ENCODE assay signal across 11 cellular contexts in genomic region chr14:61533513-61534255, GRCh38.
DNase-seq lines count a peak whose midpoint lies in the region; ATAC-seq and TF ChIP-seq lines count a peak whose summit lies in the region.
"Had no signal": no experiment of that assay in that cellular context is flagged by ENCODE, and none has a peak within 500 bp of the region (broad histone marks: within the 10 kb centered on the region; RNA-seq: fewer than 3 reads in every experiment).

No MANE protein-coding gene starts in this region.

- no peaks in the 10 kb centered on the region for H4K20me1 ChIP-seq in mammary epithelial cell (ENCODE audit: insufficient read depth, low read length)
- H4K20me1 ChIP-seq in GM23338 (replicated peaks; ENCODE audit: insufficient read depth) = no peaks in the 10 kb centered on the region

- intact Hi-C loops in Calu3 (cut with micrococcal nuclease; ENCODE audit: unreplicated experiment) = no loop called here
- intact Hi-C loops in mammary epithelial cell (cut with micrococcal nuclease) = no loop called here

- CTCF ChIA-PET in Calu3 (lab: Charles Lee) = interaction anchor here (0.7 kb wide), 2 partner anchors 28 to 79 kb away, joined by 4 to 8 read pairs; no protein-coding TSS in a partner anchor
- CTCF ChIA-PET in mammary epithelial cell (lab: Charles Lee; ENCODE audit: low non-redundant PET) = no interaction called here

- H3K27me3 ChIP-seq in mammary epithelial cell (ENCODE audit: insufficient read depth, low read length) = no peaks in the 10 kb centered on the region
- no peaks in the 10 kb centered on the region for H3K27me3 ChIP-seq in GM23338 (ENCODE audit: insufficient read depth)
- H3K27me3 ChIP-seq in gastroesophageal sphincter = no peaks in the 10 kb centered on the region
- H3K27me3 ChIP-seq: esophagus muscularis mucosa had no signal

- H3K4me3 Mint-ChIP-seq in Calu3 (ENCODE audit: low read depth, unreplicated experiment) = no peak overlapping the region
- peak overlapping the region; percentile 72 for H3K4me3 Mint-ChIP-seq in natural killer cell treated with Interleukin-12 subunit alpha and Interleukin-12 subunit beta and Interleukin-15 and Interleukin-18, amount 100 ng/mL, for 72 hours
- H3K4me3 Mint-ChIP-seq in GM23338 = no peak overlapping the region

- no peaks in the 10 kb centered on the region for H3F3A ChIP-seq in GM23338 (replicated peaks; ENCODE audit: low read depth)

- H3K27ac ChIP-seq in mammary epithelial cell (ENCODE audit: insufficient read depth, low read depth, low read length) (no peak overlapping the region), GM23338 (ENCODE audit: low read depth) (no peak overlapping the region), gastroesophageal sphincter (no peak overlapping the region)
- H3K27ac ChIP-seq: esophagus muscularis mucosa, thoracic aorta had no signal

- dilution Hi-C loops in mammary epithelial cell (cut with HindIII; ENCODE audit: low sequenced_read_pairs) = no loop called here

- ATAC-seq in natural killer cell treated with Interleukin-12 subunit alpha and Interleukin-12 subunit beta and Interleukin-15 and Interleukin-18, amount 100 ng/mL, for 72 hours = peak; percentile 72 to 78
- ATAC-seq in GM23338 (no peak), gastroesophageal sphincter (no peak)

- DNase-seq in Calu3 (no peak), MV-4-11 (lab: John Stamatoyannopoulos, UW) (peak; percentile 12), mammary epithelial cell (peak; percentile 37), NCI-H187 treated with DMSO at 0.1 percent for 48 hours (lab: John Stamatoyannopoulos, UW) (no peak), GM23338 (ENCODE audit: low spot score) (no peak), ecto neural progenitor cell (ENCODE audit: low spot score) (no peak)
- peak; percentile 60 for DNase-seq in natural killer cell treated with Interleukin-12 subunit alpha and Interleukin-12 subunit beta and Interleukin-15 and Interleukin-18, amount 100 ng/mL, for 72 hours (ENCODE audit: low spot score)
- DNase-seq: NCI-H446 treated with DMSO at 0.1 percent for 48 hours had no signal

- no peak overlapping the region for H3K9ac ChIP-seq in mammary epithelial cell (ENCODE audit: insufficient read depth, low read length)

- TF ChIP-seq EP300 in gastroesophageal sphincter (IDR thresholded peaks at IDR 0.05) = no peak

- peaks cover 77% of the 10 kb centered on the region for H3K4me1 Mint-ChIP-seq in Calu3 (ENCODE audit: low read depth, unreplicated experiment)
- peaks cover 84 to 95% of the 10 kb centered on the region in 2 donors for H3K4me1 Mint-ChIP-seq in natural killer cell treated with Interleukin-12 subunit alpha and Interleukin-12 subunit beta and Interleukin-15 and Interleukin-18, amount 100 ng/mL, for 72 hours (ENCODE audit: low read depth in 2 of 2)
- H3K4me1 Mint-ChIP-seq in GM23338 = peaks cover 26% of the 10 kb centered on the region

- H3K4me3 ChIP-seq in mammary epithelial cell (replicated peaks in 1 of 3; ENCODE audit: insufficient read depth in 1 of 3, low read depth in 2 of 3, low read length in 3 of 3) (no peak overlapping the region), GM23338 (no peak overlapping the region), gastroesophageal sphincter (no peak overlapping the region)
- H3K4me3 ChIP-seq: esophagus muscularis mucosa, thoracic aorta had no signal

- H3K27ac Mint-ChIP-seq in Calu3 (ENCODE audit: unreplicated experiment) (peak overlapping the region; percentile 1), GM23338 (no peak overlapping the region; the same call in 1 of the 2 replicates)
- H3K27ac Mint-ChIP-seq in natural killer cell treated with Interleukin-12 subunit alpha and Interleukin-12 subunit beta and Interleukin-15 and Interleukin-18, amount 100 ng/mL, for 72 hours = peak overlapping the region; percentile 99 to 100

- TF ChIP-seq CTCF in Calu3 (IDR thresholded peaks at IDR 0.05; ENCODE audit: unreplicated experiment) (no peak), mammary epithelial cell (conservative IDR thresholded peaks at IDR 0.05 in 1 of 2, IDR thresholded peaks at IDR 0.05 in 1 of 2; ENCODE audit: extremely low read depth in 1 of 2, insufficient read depth in 1 of 2, low read depth in 1 of 2, low read length in 2 of 2) (no peak), GM23338 (conservative IDR thresholded peaks at IDR 0.05; ENCODE audit: low read depth in 2 of 2) (no peak), gastroesophageal sphincter (IDR thresholded peaks at IDR 0.05) (no peak)

- H3K9me3 ChIP-seq in mammary epithelial cell (replicated peaks; ENCODE audit: insufficient read depth, low read length) = no peaks in the 10 kb centered on the region
- no peaks in the 10 kb centered on the region for H3K9me3 ChIP-seq in gastroesophageal sphincter
- H3K9me3 ChIP-seq: esophagus muscularis mucosa, thoracic aorta had no signal

- H2AFZ ChIP-seq in mammary epithelial cell (ENCODE audit: low read depth, low read length) (no peak overlapping the region), GM23338 (no peak overlapping the region)

- H3K4me1 ChIP-seq in mammary epithelial cell (ENCODE audit: insufficient read depth, low read length) = peaks cover 62% of the 10 kb centered on the region
- H3K4me1 ChIP-seq in GM23338 (ENCODE audit: insufficient read depth) = peaks cover 15% of the 10 kb centered on the region
- H3K4me1 ChIP-seq in gastroesophageal sphincter = peaks cover 0 to 18% (median 3%) of the 10 kb centered on the region in 3 donors

- no peaks in the 10 kb centered on the region for H3K27me3 Mint-ChIP-seq in Calu3 (ENCODE audit: unreplicated experiment)
- no peaks in the 10 kb centered on the region for H3K27me3 Mint-ChIP-seq in natural killer cell treated with Interleukin-12 subunit alpha and Interleukin-12 subunit beta and Interleukin-15 and Interleukin-18, amount 100 ng/mL, for 72 hours
- peaks cover 7% of the 10 kb centered on the region for H3K27me3 Mint-ChIP-seq in GM23338 (ENCODE audit: insufficient read depth, low read depth, poor library complexity)

- H3K9me2 ChIP-seq in GM23338 (ENCODE audit: insufficient read depth) = no peaks in the 10 kb centered on the region

- in situ Hi-C loops in mammary epithelial cell (cut with MboI; ENCODE audit: low sequenced_read_pairs in 2 of 2) = no loop called here

- no peak for TF ChIP-seq POLR2A in gastroesophageal sphincter (IDR thresholded peaks at IDR 0.05)

- H3K36me3 ChIP-seq in mammary epithelial cell (ENCODE audit: insufficient read depth, low read length) (no peaks in the 10 kb centered on the region), GM23338 (ENCODE audit: insufficient read depth) (no peaks in the 10 kb centered on the region), gastroesophageal sphincter (no peaks in the 10 kb centered on the region)
- H3K36me3 ChIP-seq: thoracic aorta had no signal

- peaks cover 20% of the 10 kb centered on the region for H3K36me3 Mint-ChIP-seq in Calu3 (ENCODE audit: insufficient read depth, unreplicated experiment)
- peaks cover 60% of the 10 kb centered on the region for H3K36me3 Mint-ChIP-seq in natural killer cell treated with Interleukin-12 subunit alpha and Interleukin-12 subunit beta and Interleukin-15 and Interleukin-18, amount 100 ng/mL, for 72 hours
- H3K36me3 Mint-ChIP-seq in GM23338 (ENCODE audit: low read depth) = no peaks in the 10 kb centered on the region

- no peaks in the 10 kb centered on the region for H3K9me3 Mint-ChIP-seq in Calu3 (ENCODE audit: low read depth, unreplicated experiment)
- H3K9me3 Mint-ChIP-seq in natural killer cell treated with Interleukin-12 subunit alpha and Interleukin-12 subunit beta and Interleukin-15 and Interleukin-18, amount 100 ng/mL, for 72 hours = peaks cover 2% of the 10 kb centered on the region
- H3K9me3 Mint-ChIP-seq in GM23338 = no peaks in the 10 kb centered on the region

- 18% methylated on average over 4 of the region's 4 CpGs for WGBS in mammary epithelial cell (ENCODE audit: low coverage, missing lambda C conversion rate)
- 77 to 84% methylated on average over 3 to 4 of the region's 4 CpGs for WGBS in gastroesophageal sphincter (ENCODE audit: low coverage in 1 of 2), 2 donors

- BruUV-seq in Calu3 (replicated peaks; lab: Mats Ljungman, UMichigan) (no TSS peak), mammary epithelial cell (replicated peaks; lab: Mats Ljungman, UMichigan) (no TSS peak)

- no peak overlapping the region for H3K4me2 ChIP-seq in mammary epithelial cell (ENCODE audit: insufficient read depth, low read depth, low read length)
- H3K4me2 ChIP-seq in GM23338 = no peak overlapping the region

- H3K79me2 ChIP-seq in mammary epithelial cell (ENCODE audit: insufficient read depth, low read length) = no peaks in the 10 kb centered on the region
- no peaks in the 10 kb centered on the region for H3K79me2 ChIP-seq in GM23338 (replicated peaks; ENCODE audit: insufficient read depth)

TF ChIP-seq in GM23338, 12 proteins besides CTCF, POLR2A, EP300 and RAD21 (continues in another document):
- TF ChIP-seq REST (IDR thresholded peaks at IDR 0.05; ENCODE audit: unreplicated experiment) (no peak), CREB1 (CRISPR knock-in tag; IDR thresholded peaks at IDR 0.05; ENCODE audit: low read depth) (no peak), EZH2phosphoT487 (IDR thresholded peaks at IDR 0.05; ENCODE audit: unreplicated experiment) (no peak)

Comparison
In these comparisons a context has a peak if more than half of its experiments do, and no peak if none do; other contexts are left out.
1. DNase-seq: peak in MV-4-11 (single experiment), mammary epithelial cell (single experiment) and natural killer cell treated with Interleukin-12 subunit alpha and Interleukin-12 subunit beta and Interleukin-15 and Interleukin-18, amount 100 ng/mL, for 72 hours (single experiment); none in Calu3 (single experiment), NCI-H187 treated with DMSO at 0.1 percent for 48 hours (single experiment), GM23338 (single experiment) and ecto neural progenitor cell (single experiment).
2. ATAC-seq: peak in natural killer cell treated with Interleukin-12 subunit alpha and Interleukin-12 subunit beta and Interleukin-15 and Interleukin-18, amount 100 ng/mL, for 72 hours (2 of 2); none in GM23338 (single experiment) and gastroesophageal sphincter (single experiment).